Comparison of ENCODE assay signal across 23 cellular contexts in the genomic region with DNA sequence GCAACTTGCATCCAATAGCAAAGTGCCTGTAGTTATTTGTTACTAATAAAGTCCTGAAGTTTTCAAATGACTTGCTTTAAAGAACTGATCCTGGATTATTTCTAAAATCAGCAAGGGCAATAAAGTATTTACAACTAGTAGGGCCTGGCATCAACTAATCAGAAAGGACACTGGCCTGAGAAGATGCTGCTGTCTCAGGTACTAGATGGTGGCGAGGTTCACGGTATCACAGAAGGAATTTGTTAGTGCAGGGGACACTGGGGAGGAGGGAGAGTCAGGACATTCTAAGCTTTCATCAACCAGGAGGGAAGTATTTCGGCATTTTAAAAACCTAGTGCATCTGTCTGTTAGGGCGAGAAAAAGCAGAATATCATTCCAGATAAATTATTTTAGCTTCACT.
"Had no signal": no experiment of that assay in that cellular context is flagged by ENCODE, and none has a peak within 500 bp of the region (broad histone marks: within the 10 kb centered on the region; RNA-seq: fewer than 3 reads in every experiment).

No MANE protein-coding gene starts in this region.

- H3K36me3 ChIP-seq: left ventricle myocardium inferior, pancreas, prostate gland, spleen, suprapubic skin, thoracic aorta, tibial artery, upper lobe of right lung had no signal

- H3K27me3 ChIP-seq: pancreas, spleen, suprapubic skin, tibial artery, upper lobe of right lung had no signal

- H3K9me3 ChIP-seq: left ventricle myocardium inferior, pancreas, prostate gland, spleen, suprapubic skin, thoracic aorta, tibial artery, upper lobe of right lung had no signal

- H3K27ac ChIP-seq: left ventricle myocardium inferior, pancreas, prostate gland, skin epidermis, spleen, suprapubic skin, thoracic aorta, tibial artery, upper lobe of right lung had no signal

- H3K4me3 ChIP-seq: left ventricle myocardium inferior, lung, pancreas, prostate gland, skin epidermis, spleen, suprapubic skin, thoracic aorta, tibial artery, upper lobe of right lung had no signal

- H3K4me1 ChIP-seq: pancreas, prostate gland, spleen, suprapubic skin, tibial artery, upper lobe of right lung had no signal

- DNase-seq: islet precursor cell; left ventricle myocardium inferior; mesendoderm; naive B cell; natural killer cell; nephron progenitor cell; pancreas; posterior cingulate gyrus; retina; right cardiac atrium; spleen; stimulated activated CD4-positive, alpha-beta T cell treated with anti-CD3 and anti-CD28 coated beads, Interleukin-4, amount 100 ng/mL, for 24 hours; stimulated activated naive CD4-positive, alpha-beta T cell; tibial artery; trophoblast cell; upper lobe of right lung had no signal

- ATAC-seq: natural killer cell; pancreas; right cardiac atrium; sciatic nerve; stimulated activated effector memory CD8-positive, alpha-beta T cell treated with anti-CD3 and anti-CD28 coated beads, Interleukin-12 subunit alpha, Interleukin-12 subunit beta, amount 100 ng/mL, for 72 hours; upper lobe of right lung had no signal
